Comparison of ENCODE assay signal across 8 cellular contexts in genomic region chr22:39309881-39310714, GRCh38. TPM values are rescaled to one million over a fixed set of nuclear protein-coding genes. Genes with fewer than 3 reads are reported as not detected.
DNase-seq lines count a peak whose midpoint lies in the region; ATAC-seq and TF ChIP-seq lines count a peak whose summit lies in the region.

No MANE protein-coding gene starts in this region.

- no peak overlapping the region for H3K4me3 Mint-ChIP-seq in CD14-positive monocyte

- no peak for TF ChIP-seq POLR2A in HCT116 (IDR thresholded peaks at IDR 0.05; ENCODE audit: borderline replicate concordance, extremely low read depth, insufficient read depth, insufficient read length)
- TF ChIP-seq POLR2A in adrenal gland (IDR thresholded peaks at IDR 0.05) = no peak

- H3K4me1 Mint-ChIP-seq in CD14-positive monocyte = peaks cover 42% of the 10 kb centered on the region

- H3K27me3 ChIP-seq in HCT116 (ENCODE audit: insufficient read depth, low read length) (no peaks in the 10 kb centered on the region), adrenal gland (no peaks in the 10 kb centered on the region)

- H3K36me3 Mint-ChIP-seq in CD14-positive monocyte = peaks cover 35 to 39% of the 10 kb centered on the region in 2 donors

- peaks cover 2 to 11% (median 4%) of the 10 kb centered on the region in 3 donors for H3K27me3 Mint-ChIP-seq in CD14-positive monocyte (ENCODE audit: low read depth in 3 of 3)

- peak overlapping the region; percentile 62 for H3K9ac ChIP-seq in HCT116 (ENCODE audit: low read length)

- H3K4me3 ChIP-seq in HCT116 (replicated peaks in 1 of 2; ENCODE audit: low read depth in 1 of 2, low read length in 2 of 2) (no peak overlapping the region; a peak in 1 of 4 replicates), adrenal gland (no peak overlapping the region)

- H3K4me2 ChIP-seq in HCT116 (ENCODE audit: low read length) = peak overlapping the region; percentile 83

- peak; percentile 1; the same call in 1 of the 2 replicates for ATAC-seq in HCT116
- ATAC-seq in sciatic nerve = no peak
- ATAC-seq in GM21367 (IDR thresholded peaks at IDR 0.05; ENCODE audit: unreplicated experiment) = no peak

- no TSS peak for BruUV-seq in HCT116 (replicated peaks; lab: Mats Ljungman, UMichigan)

- peaks cover 23% of the 10 kb centered on the region; the same call in 1 of the 2 replicates for H4K20me1 ChIP-seq in HCT116 (ENCODE audit: insufficient read depth)

- H3K9me3 ChIP-seq in HCT116 (ENCODE audit: control insufficient read depth in 1 of 2, insufficient read depth in 1 of 2, low read depth in 1 of 2, low read length in 2 of 2) (no peaks in the 10 kb centered on the region), adrenal gland (replicated peaks in 1 of 3) (no peaks in the 10 kb centered on the region)

- CTCF ChIA-PET in HCT116 (lab: Charles Lee) = interaction anchor here (0.6 to 4.6 kb wide), 15 partner anchors 8 to 175 kb away, joined by 3 to 63 read pairs (median 3); partner anchors contain the start of gene RPL3

- no peak overlapping the region for H2AFZ ChIP-seq in HCT116 (ENCODE audit: low read depth, low read length, poor library complexity, severe bottlenecking)

- intact Hi-C loops in CD14-positive monocyte (cut with micrococcal nuclease) = loop anchor here (2.0 to 10.0 kb wide), 7 partner anchors 33 to 735 kb away; partner anchors contain the start of gene CBX7 (in 1 of the 2)
- intact Hi-C loops in HCT116 (cut with micrococcal nuclease) = loop anchor here (1.0 to 5.0 kb wide), 4 partner anchors 69 to 438 kb away; partner anchors contain the start of gene CBX6
- intact Hi-C loops in adrenal gland (cut with DNase I) = loop anchor here in 1 of 2 donors (10.0 kb wide), 1 partner anchor 305 kb away; no protein-coding TSS in a partner anchor
- intact Hi-C loops in sciatic nerve (cut with DNase I) = loop anchor here (10.0 kb wide), 1 partner anchor 445 kb away; no protein-coding TSS in a partner anchor

- H3K27ac ChIP-seq in HCT116 (ENCODE audit: low read depth, low read length) (peak overlapping the region; percentile 85), adrenal gland (peak overlapping the region in 3 of 5 donors; percentile 74 to 91 (median 79))

- RAD21 ChIA-PET in HCT116 (lab: Charles Lee; ENCODE audit: low non-redundant PET in 1 of 2, low total read pairs in 2 of 2, uncharacterized antibody in 2 of 2, unreplicated experiment in 2 of 2) = interaction anchor here (0.8 to 1.7 kb wide), 11 partner anchors 18 to 175 kb away, joined by 3 to 12 read pairs (median 3); no protein-coding TSS in a partner anchor

- H3K4me1 ChIP-seq in HCT116 (ENCODE audit: control insufficient read depth in 1 of 2, insufficient read depth in 2 of 2, low read length in 2 of 2) = peaks cover 45 to 85% of the 10 kb centered on the region in 2 experiments
- peaks cover 25 to 40% of the 10 kb centered on the region in 2 donors for H3K4me1 ChIP-seq in adrenal gland (replicated peaks in 1 of 2)

- peaks cover 22% of the 10 kb centered on the region for H3K79me2 ChIP-seq in HCT116 (ENCODE audit: insufficient read depth, low read length)

- 77 to 82% (median 79%) methylated on average over 12 to 16 of the region's 16 CpGs for WGBS in adrenal gland, 4 donors

- TF ChIP-seq CTCF in CD14-positive monocyte (IDR thresholded peaks at IDR 0.05) = no peak
- no peak for TF ChIP-seq CTCF in HCT116 (IDR thresholded peaks at IDR 0.05 in 2 of 3, conservative IDR thresholded peaks at IDR 0.05 in 1 of 3; ENCODE audit: borderline replicate concordance in 1 of 3, insufficient read depth in 1 of 3, low read depth in 2 of 3, low read length in 2 of 3)
- no peak for TF ChIP-seq CTCF in adrenal gland (IDR thresholded peaks at IDR 0.05)

- POLR2A ChIA-PET in HCT116 (lab: Charles Lee) = interaction anchor here (0.8 to 3.7 kb wide), 20 partner anchors 9 to 219 kb away, joined by 3 to 54 read pairs (median 5); partner anchors contain the start of genes ATF4, PDGFB and RPL3

- H3K36me3 ChIP-seq in HCT116 (ENCODE audit: control insufficient read depth in 1 of 2, insufficient read depth in 2 of 2, low read length in 2 of 2) = peaks cover 19 to 33% of the 10 kb centered on the region in 2 experiments; a peak in 3 of 4 replicates
- H3K36me3 ChIP-seq in adrenal gland (replicated peaks in 1 of 2) = peaks cover 0 to 37% of the 10 kb centered on the region in 2 donors

- peaks cover 0 to 4% (median 0%) of the 10 kb centered on the region in 7 donors for H3K9me3 Mint-ChIP-seq in CD14-positive monocyte

- peak; percentile 66 for DNase-seq in CD14-positive monocyte (ENCODE audit: low spot score)
- no peak for DNase-seq in HCT116 (ENCODE audit: low read depth, low spot score)
- peak in 4 of 7 donors; percentile 59 to 70 (median 62) for DNase-seq in adrenal gland
- DNase-seq in kidney tubule cell (ENCODE audit: low spot score) = peak; percentile 91
- DNase-seq in sciatic nerve (ENCODE audit: low spot score) = no peak
- DNase-seq in cortex of kidney (lab: John Stamatoyannopoulos, UW) = no peak
- no peak for DNase-seq in NCI-H2029 (lab: John Stamatoyannopoulos, UW)

- no peak for TF ChIP-seq RAD21 in HCT116 (IDR thresholded peaks at IDR 0.05; ENCODE audit: low read depth)

- H3K9me2 ChIP-seq in HCT116 (ENCODE audit: insufficient read depth) = no peaks in the 10 kb centered on the region

- peak overlapping the region in 6 of 7 donors; percentile 25 to 96 (median 81) for H3K27ac Mint-ChIP-seq in CD14-positive monocyte

TF ChIP-seq in HCT116, 20 proteins besides CTCF, POLR2A, EP300 and RAD21 (continues in another document):
- TF ChIP-seq, protein P1, sequence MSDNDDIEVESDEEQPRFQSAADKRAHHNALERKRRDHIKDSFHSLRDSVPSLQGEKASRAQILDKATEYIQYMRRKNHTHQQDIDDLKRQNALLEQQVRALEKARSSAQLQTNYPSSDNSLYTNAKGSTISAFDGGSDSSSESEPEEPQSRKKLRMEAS (IDR thresholded peaks at IDR 0.05) = no peak
- TF ChIP-seq, protein P2, sequence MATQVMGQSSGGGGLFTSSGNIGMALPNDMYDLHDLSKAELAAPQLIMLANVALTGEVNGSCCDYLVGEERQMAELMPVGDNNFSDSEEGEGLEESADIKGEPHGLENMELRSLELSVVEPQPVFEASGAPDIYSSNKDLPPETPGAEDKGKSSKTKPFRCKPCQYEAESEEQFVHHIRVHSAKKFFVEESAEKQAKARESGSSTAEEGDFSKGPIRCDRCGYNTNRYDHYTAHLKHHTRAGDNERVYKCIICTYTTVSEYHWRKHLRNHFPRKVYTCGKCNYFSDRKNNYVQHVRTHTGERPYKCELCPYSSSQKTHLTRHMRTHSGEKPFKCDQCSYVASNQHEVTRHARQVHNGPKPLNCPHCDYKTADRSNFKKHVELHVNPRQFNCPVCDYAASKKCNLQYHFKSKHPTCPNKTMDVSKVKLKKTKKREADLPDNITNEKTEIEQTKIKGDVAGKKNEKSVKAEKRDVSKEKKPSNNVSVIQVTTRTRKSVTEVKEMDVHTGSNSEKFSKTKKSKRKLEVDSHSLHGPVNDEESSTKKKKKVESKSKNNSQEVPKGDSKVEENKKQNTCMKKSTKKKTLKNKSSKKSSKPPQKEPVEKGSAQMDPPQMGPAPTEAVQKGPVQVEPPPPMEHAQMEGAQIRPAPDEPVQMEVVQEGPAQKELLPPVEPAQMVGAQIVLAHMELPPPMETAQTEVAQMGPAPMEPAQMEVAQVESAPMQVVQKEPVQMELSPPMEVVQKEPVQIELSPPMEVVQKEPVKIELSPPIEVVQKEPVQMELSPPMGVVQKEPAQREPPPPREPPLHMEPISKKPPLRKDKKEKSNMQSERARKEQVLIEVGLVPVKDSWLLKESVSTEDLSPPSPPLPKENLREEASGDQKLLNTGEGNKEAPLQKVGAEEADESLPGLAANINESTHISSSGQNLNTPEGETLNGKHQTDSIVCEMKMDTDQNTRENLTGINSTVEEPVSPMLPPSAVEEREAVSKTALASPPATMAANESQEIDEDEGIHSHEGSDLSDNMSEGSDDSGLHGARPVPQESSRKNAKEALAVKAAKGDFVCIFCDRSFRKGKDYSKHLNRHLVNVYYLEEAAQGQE (IDR thresholded peaks at IDR 0.05; ENCODE audit: low read depth) = no peak
- TF ChIP-seq ELF1 (IDR thresholded peaks at IDR 0.05; ENCODE audit: borderline replicate concordance, low read depth) (no peak), SRF (IDR thresholded peaks at IDR 0.05; ENCODE audit: low read depth) (no peak), POLR2AphosphoS5 (IDR thresholded peaks at IDR 0.05; ENCODE audit: low read depth, low read length) (no peak), ZNF274 (IDR thresholded peaks at IDR 0.05; ENCODE audit: low read depth, low read length) (no peak), TCF7L2 (IDR thresholded peaks at IDR 0.05; ENCODE audit: borderline replicate concordance, extremely low read depth, insufficient read depth, insufficient read length) (no peak), CBX3 (IDR thresholded peaks at IDR 0.05; ENCODE audit: low read depth) (no peak)
- TF ChIP-seq, protein P3, sequence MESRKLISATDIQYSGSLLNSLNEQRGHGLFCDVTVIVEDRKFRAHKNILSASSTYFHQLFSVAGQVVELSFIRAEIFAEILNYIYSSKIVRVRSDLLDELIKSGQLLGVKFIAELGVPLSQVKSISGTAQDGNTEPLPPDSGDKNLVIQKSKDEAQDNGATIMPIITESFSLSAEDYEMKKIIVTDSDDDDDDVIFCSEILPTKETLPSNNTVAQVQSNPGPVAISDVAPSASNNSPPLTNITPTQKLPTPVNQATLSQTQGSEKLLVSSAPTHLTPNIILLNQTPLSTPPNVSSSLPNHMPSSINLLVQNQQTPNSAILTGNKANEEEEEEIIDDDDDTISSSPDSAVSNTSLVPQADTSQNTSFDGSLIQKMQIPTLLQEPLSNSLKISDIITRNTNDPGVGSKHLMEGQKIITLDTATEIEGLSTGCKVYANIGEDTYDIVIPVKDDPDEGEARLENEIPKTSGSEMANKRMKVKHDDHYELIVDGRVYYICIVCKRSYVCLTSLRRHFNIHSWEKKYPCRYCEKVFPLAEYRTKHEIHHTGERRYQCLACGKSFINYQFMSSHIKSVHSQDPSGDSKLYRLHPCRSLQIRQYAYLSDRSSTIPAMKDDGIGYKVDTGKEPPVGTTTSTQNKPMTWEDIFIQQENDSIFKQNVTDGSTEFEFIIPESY (IDR thresholded peaks at IDR 0.05; ENCODE audit: extremely low read depth, insufficient replicate concordance, low read length) = no peak
- TF ChIP-seq, protein P4, sequence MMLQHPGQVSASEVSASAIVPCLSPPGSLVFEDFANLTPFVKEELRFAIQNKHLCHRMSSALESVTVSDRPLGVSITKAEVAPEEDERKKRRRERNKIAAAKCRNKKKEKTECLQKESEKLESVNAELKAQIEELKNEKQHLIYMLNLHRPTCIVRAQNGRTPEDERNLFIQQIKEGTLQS (IDR thresholded peaks at IDR 0.05) = no peak

RNA-seq across cellular contexts. Expression of gene RPL3, which starts 9.3 kb away (rescaled TPM):
- 100 to 1,000 TPM; 604 to 698 TPM for polyA plus RNA-seq in CD14-positive monocyte
- 2,966 TPM for total RNA-seq in HCT116 (2021; ENCODE audit: unreplicated experiment)
- polyA plus RNA-seq in HCT116 (2012) = 4,751 and 5,637 TPM in 2 replicates
- total RNA-seq in adrenal gland = 1,000 to 10,000 TPM; 1,374 to 2,518 (median 1,954) TPM
- polyA plus RNA-seq in adrenal gland = 1,000 to 10,000 TPM; 1,433 to 2,713 (median 2,271) TPM
- 1,341 TPM for total RNA-seq in sciatic nerve

RNA-seq across cellular contexts. Expression of gene SYNGR1, which starts 39.7 kb away (rescaled TPM):
- 10 to 100 TPM; 18.0 to 39.6 TPM for polyA plus RNA-seq in CD14-positive monocyte
- 20.7 TPM for total RNA-seq in HCT116 (2021; ENCODE audit: unreplicated experiment)
- 31.1 and 42.6 TPM in 2 replicates for polyA plus RNA-seq in HCT116 (2012)
- 10 to 100 TPM in 7 of 8 donors, 1 to 10 TPM in 1; 9.3 to 80.0 (median 35.8) TPM for total RNA-seq in adrenal gland
- 10 to 100 TPM in 2 of 3 donors, 1 to 10 TPM in 1; 8.5 to 26.4 (median 18.6) TPM for polyA plus RNA-seq in adrenal gland
- 52.9 TPM for total RNA-seq in sciatic nerve

Comparison
In these comparisons a context has a peak if more than half of its experiments do, and no peak if none do; other contexts are left out.
1. DNase-seq: peak in CD14-positive monocyte (single experiment), adrenal gland (4 of 7) and kidney tubule cell (single experiment); none in HCT116 (single experiment), sciatic nerve (single experiment), cortex of kidney (single experiment) and NCI-H2029 (single experiment).